Comparison of ENCODE assay signal across 3 cellular contexts in genomic region chr2:7911196-7911595, GRCh38.
TF ChIP-seq lines count a peak whose summit lies in the region.

No MANE protein-coding gene starts in this region.

TF ChIP-seq in A549, 52 proteins besides CTCF, POLR2A, EP300 and RAD21:
- TF ChIP-seq NPAS2 (CRISPR knock-in tag; IDR thresholded peaks at IDR 0.05; ENCODE audit: borderline replicate concordance) (no peak), CEBPB (IDR thresholded peaks at IDR 0.05) (peak; percentile 66 to 74; a peak in 3 of 4 replicates)

TF ChIP-seq in IMR-90, 13 proteins besides CTCF, POLR2A, EP300 and RAD21:
- TF ChIP-seq CEBPB (IDR thresholded peaks at IDR 0.05; ENCODE audit: low read depth, low read length) (peak; percentile 82), ELK1 (IDR thresholded peaks at IDR 0.05; ENCODE audit: borderline replicate concordance, low read depth, low read length) (no peak)
TF ChIP-seq in IMR-90: peak in this region for 1.

TF ChIP-seq in H1, 55 proteins besides CTCF, POLR2A, EP300 and RAD21:
- TF ChIP-seq MAFK (IDR thresholded peaks at IDR 0.05; ENCODE audit: low read depth, low read length) (no peak), CEBPB (IDR thresholded peaks at IDR 0.05; ENCODE audit: low read depth, low read length) (peak; percentile 87)
